12 cellular contexts compared by ENCODE assay signal in genomic region chr5:76733049-76733417, GRCh38. TPM values are rescaled to one million over a fixed set of nuclear protein-coding genes. Genes with fewer than 3 reads are reported as not detected.
DNase-seq lines count a peak whose midpoint lies in the region; ATAC-seq lines count a peak whose summit lies in the region.
"Had no signal": no experiment of that assay in that cellular context is flagged by ENCODE, and none has a peak within 500 bp of the region (broad histone marks: within the 10 kb centered on the region; RNA-seq: fewer than 3 reads in every experiment).

No MANE protein-coding gene starts in this region.

- ATAC-seq in HG03066 (IDR thresholded peaks at IDR 0.05; ENCODE audit: low read depth, unreplicated experiment) = peak; percentile 51
- ATAC-seq: A549, left ventricle myocardium superior had no signal

- 0 out of 2 replicates have a peak, but pooled peaks cover 3% of the 10 kb centered on the region for H3K27me3 ChIP-seq in Karpas-422 (ENCODE audit: low read length)

- no peak overlapping the region for H2AFZ ChIP-seq in Karpas-422 (ENCODE audit: low read length)

- no peaks in the 10 kb centered on the region for H3K36me3 ChIP-seq in Karpas-422 (ENCODE audit: insufficient read depth, low read length)

- H3K4me3 ChIP-seq in Karpas-422 (ENCODE audit: low read length) = no peak overlapping the region
- H3K4me3 ChIP-seq: A549, SK-N-MC had no signal

- H3K4me1 ChIP-seq in Karpas-422 (ENCODE audit: low read length) = no peaks in the 10 kb centered on the region

- H3K4me2 ChIP-seq in Karpas-422 (ENCODE audit: low read depth, low read length, poor library complexity, severe bottlenecking) = no peak overlapping the region
- H3K4me2 ChIP-seq: A549 had no signal

- peak; percentile 28 to 33 for DNase-seq in activated CD4-positive, alpha-beta T cell treated with anti-CD3 and anti-CD28 coated beads for 4 hours
- no peak for DNase-seq in activated CD4-positive, alpha-beta T cell treated with anti-CD3 and anti-CD28 coated beads for 1 hour
- DNase-seq in activated CD8-positive, alpha-beta memory T cell treated with anti-CD3 and anti-CD28 coated beads, Interleukin-2, amount 50 U/mL, for 1 hour (ENCODE audit: extremely low read depth) = peak; percentile 36
- peak; percentile 41 for DNase-seq in stimulated activated CD8-positive, alpha-beta memory T cell treated with anti-CD3 and anti-CD28 coated beads, Interleukin-4, amount 100 ng/mL, for 24 hours (ENCODE audit: low read depth)
- no peak for DNase-seq in NCI-H446 treated with DMSO at 0.1 percent for 48 hours (lab: John Stamatoyannopoulos, UW)
- no peak for DNase-seq in Karpas-422
- DNase-seq in SK-N-DZ (ENCODE audit: low spot score) = no peak
- DNase-seq: left ventricle myocardium superior, NCI-H2029 had no signal

- no peak overlapping the region for H3K9ac ChIP-seq in Karpas-422 (ENCODE audit: low read length)

- H3K79me2 ChIP-seq in Karpas-422 (ENCODE audit: low read length) = no peaks in the 10 kb centered on the region

- H4K20me1 ChIP-seq in Karpas-422 (ENCODE audit: insufficient read depth, low read depth, low read length) = no peaks in the 10 kb centered on the region

- no peaks in the 10 kb centered on the region for H3K9me3 ChIP-seq in Karpas-422 (ENCODE audit: low read length)

- no peak overlapping the region for H3K27ac ChIP-seq in Karpas-422 (ENCODE audit: low read length)
- H3K27ac ChIP-seq: A549, SK-N-MC had no signal

- H3K9me2 ChIP-seq in Karpas-422 (replicated peaks; ENCODE audit: insufficient read depth, low read length) = no peaks in the 10 kb centered on the region

RNA-seq across cellular contexts. Expression of gene F2R, which starts 17.1 kb away (rescaled TPM):
- not detected in 2 replicates for total RNA-seq in Karpas-422 (2014; rRNA removed; shearing (Covaris generic); ENCODE audit: low replicate concordance)
- 45.8 and 48.8 TPM in 2 replicates for polyA plus RNA-seq in SK-N-DZ (2014; cell fraction: cytosol; rRNA removed)
- polyA plus RNA-seq in SK-N-DZ (2014; cell fraction: nucleus; rRNA removed) = 8.7 and 9.3 TPM in 2 replicates

Comparison
In these comparisons a context has a peak if more than half of its experiments do, and no peak if none do; other contexts are left out.
1. DNase-seq: peak in activated CD4-positive, alpha-beta T cell treated with anti-CD3 and anti-CD28 coated beads for 4 hours (2 of 2), activated CD8-positive, alpha-beta memory T cell treated with anti-CD3 and anti-CD28 coated beads, Interleukin-2, amount 50 U/mL, for 1 hour (single experiment) and stimulated activated CD8-positive, alpha-beta memory T cell treated with anti-CD3 and anti-CD28 coated beads, Interleukin-4, amount 100 ng/mL, for 24 hours (single experiment); none in activated CD4-positive, alpha-beta T cell treated with anti-CD3 and anti-CD28 coated beads for 1 hour (single experiment), NCI-H446 treated with DMSO at 0.1 percent for 48 hours (single experiment), Karpas-422 (single experiment) and SK-N-DZ (single experiment).